10 cellular contexts compared by ENCODE assay signal in genomic region chr5:159022178-159022556, GRCh38.
DNase-seq lines count a peak whose midpoint lies in the region; ATAC-seq and TF ChIP-seq lines count a peak whose summit lies in the region.
"Had no signal": no experiment of that assay in that cellular context is flagged by ENCODE, and none has a peak within 500 bp of the region (broad histone marks: within the 10 kb centered on the region; RNA-seq: fewer than 3 reads in every experiment).

No MANE protein-coding gene starts in this region.

- H3K27me3 Mint-ChIP-seq in chondrocyte (ENCODE audit: low read depth), result no peaks in the 10 kb centered on the region

- intact Hi-C loops in right lobe of liver (cut with DNase I), result no loop called here
- intact Hi-C loops in uterus (cut with DNase I; ENCODE audit: low total_unique reads), result no loop called here

- no peaks in the 10 kb centered on the region for H3K36me3 ChIP-seq in right lobe of liver
- H3K36me3 ChIP-seq in uterus, result no peaks in the 10 kb centered on the region

- H3K4me1 ChIP-seq in right lobe of liver, result no peaks in the 10 kb centered on the region
- H3K4me1 ChIP-seq in uterus, result no peaks in the 10 kb centered on the region

- H3K4me3 ChIP-seq in right lobe of liver, result no peak overlapping the region
- H3K4me3 ChIP-seq in uterus, result peak overlapping the region in 1 of 2 donors; percentile 3

- H3K27me3 ChIP-seq in right lobe of liver, result no peaks in the 10 kb centered on the region
- H3K27me3 ChIP-seq in uterus, result no peaks in the 10 kb centered on the region

- 49% methylated on average over 9 of the region's 9 CpGs for WGBS in right lobe of liver (ENCODE audit: insufficient coverage, low coverage, low lambda C conversion rate, missing lambda C conversion rate)

- H3K36me3 Mint-ChIP-seq in chondrocyte (ENCODE audit: low read depth), result peaks cover 2% of the 10 kb centered on the region

- H3K4me1 Mint-ChIP-seq in chondrocyte (ENCODE audit: low read depth), result peaks cover 77% of the 10 kb centered on the region

- H3K27ac ChIP-seq in right lobe of liver (no peak overlapping the region), uterus (peak overlapping the region; percentile 64 to 66)

- no peaks in the 10 kb centered on the region for H3K9me3 Mint-ChIP-seq in chondrocyte (ENCODE audit: low read depth)

- no peak for TF ChIP-seq CTCF in chondrocyte (IDR thresholded peaks at IDR 0.05)
- no peak for TF ChIP-seq CTCF in right lobe of liver (IDR thresholded peaks at IDR 0.05)
- TF ChIP-seq CTCF in uterus (IDR thresholded peaks at IDR 0.05), result no peak

- peak; percentile 47 to 58 (median 52) for ATAC-seq in right lobe of liver
- no peak for ATAC-seq in HG02571 (IDR thresholded peaks at IDR 0.05; ENCODE audit: unreplicated experiment)
- no peak for ATAC-seq in HG03520 (IDR thresholded peaks at IDR 0.05; ENCODE audit: unreplicated experiment)

- peak; percentile 8 for DNase-seq in NCI-H2171 treated with DMSO at 0.1 percent for 48 hours (lab: John Stamatoyannopoulos, UW)
- no peak for DNase-seq in NCI-H2171 (lab: John Stamatoyannopoulos, UW)
- DNase-seq in chondrocyte (ENCODE audit: low spot score), result no peak
- peak in 2 of 3 donors; percentile 34 to 55 for DNase-seq in right lobe of liver
- peak; percentile 61 to 68 for DNase-seq in uterus
- no peak for DNase-seq in hippocampal formation (lab: John Stamatoyannopoulos, UW)
- DNase-seq: 8988T, activated T-cell treated with anti-CD3 and anti-CD28 coated beads for 4 hours had no signal

- H3K4me3 Mint-ChIP-seq in chondrocyte (ENCODE audit: unreplicated experiment), result peak overlapping the region; percentile 62

- H3K27ac Mint-ChIP-seq in chondrocyte (ENCODE audit: unreplicated experiment), result peak overlapping the region; percentile 94

- TF ChIP-seq POLR2A in right lobe of liver (IDR thresholded peaks at IDR 0.05) (no peak), uterus (IDR thresholded peaks at IDR 0.05) (no peak)

- no peaks in the 10 kb centered on the region for H3K9me3 ChIP-seq in right lobe of liver
- no peaks in the 10 kb centered on the region for H3K9me3 ChIP-seq in uterus

Comparison
In these comparisons a context has a peak if more than half of its experiments do, and no peak if none do; other contexts are left out.
1. DNase-seq: peak in NCI-H2171 treated with DMSO at 0.1 percent for 48 hours (single experiment), right lobe of liver (2 of 3) and uterus (2 of 2); none in NCI-H2171 (single experiment), chondrocyte (single experiment) and hippocampal formation (0 of 2).
2. ATAC-seq: peak in right lobe of liver (4 of 4); none in HG02571 (single experiment) and HG03520 (single experiment).
3. H3K27ac ChIP-seq: peak in uterus (2 of 2); none in right lobe of liver (0 of 3).